Comparison of ENCODE assay signal across 17 cellular contexts in the genomic region with DNA sequence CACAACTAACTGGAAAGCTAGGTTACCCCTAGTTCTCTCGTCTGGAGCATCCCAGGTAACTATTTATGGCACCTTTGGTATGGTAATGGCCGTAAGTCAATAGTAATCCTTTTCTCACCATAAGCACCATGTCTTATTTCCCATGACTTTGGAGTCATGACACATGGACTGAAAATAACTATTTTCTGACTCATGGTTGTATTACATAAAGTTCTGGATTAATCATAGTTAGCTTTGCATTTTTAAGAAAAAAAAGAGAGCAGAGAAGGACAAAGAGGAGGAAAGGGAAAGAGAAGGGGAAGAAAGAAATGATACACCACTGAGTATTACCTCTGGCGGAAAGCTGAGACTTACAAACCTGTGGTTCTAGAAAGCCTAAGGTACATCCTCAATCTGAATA.
A peak's percentile ranks its signal among the peaks of the same experiment; 100 is the strongest.
DNase-seq lines count a peak whose midpoint lies in the region; TF ChIP-seq lines count a peak whose summit lies in the region.
"Had no signal": no experiment of that assay in that cellular context is flagged by ENCODE, and none has a peak within 500 bp of the region (broad histone marks: within the 10 kb centered on the region; RNA-seq: fewer than 3 reads in every experiment).

No MANE protein-coding gene starts in this region.

- H3K9me3 ChIP-seq in left ventricle myocardium inferior (replicated peaks), result no peaks in the 10 kb centered on the region

- no peaks in the 10 kb centered on the region for H3K79me1 ChIP-seq in mesendoderm (ENCODE audit: low read length)

- H2BK5ac ChIP-seq in mesendoderm (ENCODE audit: low read length), result no peak overlapping the region

- no peak overlapping the region for H3K23ac ChIP-seq in mesendoderm (ENCODE audit: low read length)

- no peak overlapping the region for H3K4me3 ChIP-seq in retinal pigment epithelial cell (ENCODE audit: low read length)
- H3K4me3 ChIP-seq in mesendoderm (ENCODE audit: low read length), result no peak overlapping the region
- no peak overlapping the region for H3K4me3 ChIP-seq in left ventricle myocardium inferior
- H3K4me3 ChIP-seq: SK-N-MC had no signal

- H3K36me3 ChIP-seq in mesendoderm (ENCODE audit: control insufficient read depth, insufficient read depth, low read length), result no peaks in the 10 kb centered on the region
- H3K36me3 ChIP-seq in left ventricle myocardium inferior, result no peaks in the 10 kb centered on the region

- H2AK5ac ChIP-seq in mesendoderm (ENCODE audit: low read length), result no peak overlapping the region

- no peak overlapping the region for H4K8ac ChIP-seq in mesendoderm (ENCODE audit: low read depth, low read length)

- H3K4me2 ChIP-seq in mesendoderm (ENCODE audit: low read length), result no peak overlapping the region

- no peak overlapping the region for H2BK15ac ChIP-seq in mesendoderm (replicated peaks; ENCODE audit: low read depth)

- DNase-seq in EL, result peak; percentile 73
- DNase-seq in RWPE1 (ENCODE audit: low spot score), result peak; percentile 58
- peak; percentile 39 for DNase-seq in fibroblast of gingiva (ENCODE audit: low read depth)
- peak; percentile 68 for DNase-seq in retinal pigment epithelial cell (ENCODE audit: low read depth)
- no peak for DNase-seq in midbrain (lab: John Stamatoyannopoulos, UW)
- no peak for DNase-seq in mesendoderm
- no peak for DNase-seq in amygdala (lab: John Stamatoyannopoulos, UW)
- no peak for DNase-seq in left ventricle myocardium inferior
- DNase-seq: activated CD4-positive, alpha-beta T cell treated with anti-CD3 and anti-CD28 coated beads, Interleukin-2, amount 50 U/mL, for 48 hours; activated T-cell treated with anti-CD3 and anti-CD28 coated beads, Interleukin-2, amount 50 U/mL, for 72 hours; aorta; CD4-positive, alpha-beta T cell; effector memory CD4-positive, alpha-beta T cell; glutamatergic neuron; kidney; NCI-H446 had no signal

- H3K56ac ChIP-seq in mesendoderm (ENCODE audit: low read length), result no peak overlapping the region

- intact Hi-C loops in left ventricle myocardium inferior (cut with micrococcal nuclease), result no loop called here

- CTCF ChIA-PET in RWPE1 (lab: Yijun Ruan, JAX), result interaction anchor here (0.6 kb wide), 1 partner anchor 123 kb away, joined by 7 read pairs; no protein-coding TSS in a partner anchor

- no peaks in the 10 kb centered on the region for H3K79me2 ChIP-seq in mesendoderm (ENCODE audit: control insufficient read depth, insufficient read depth, low read length)

- H3K4ac ChIP-seq in mesendoderm (ENCODE audit: low read depth, low read length), result no peak overlapping the region

- H3K4me1 ChIP-seq in mesendoderm (ENCODE audit: control insufficient read depth, low read depth, low read length), result no peaks in the 10 kb centered on the region
- no peaks in the 10 kb centered on the region for H3K4me1 ChIP-seq in left ventricle myocardium inferior

- H3K27ac ChIP-seq in RWPE1, result no peak overlapping the region
- no peak overlapping the region for H3K27ac ChIP-seq in mesendoderm (ENCODE audit: low read depth, low read length)
- H3K27ac ChIP-seq in left ventricle myocardium inferior (replicated peaks), result no peak overlapping the region
- H3K27ac ChIP-seq: SK-N-MC had no signal

- H2BK120ac ChIP-seq in mesendoderm (ENCODE audit: low read depth, low read length), result no peak overlapping the region

- no peak overlapping the region for H4K5ac ChIP-seq in mesendoderm (ENCODE audit: low read length)

- no CpG with 5 or more reads among the region's 3 CpGs for WGBS in mesendoderm (ENCODE audit: extremely low coverage, insufficient coverage, low lambda C conversion rate)

- no peak overlapping the region for H3K18ac ChIP-seq in mesendoderm (ENCODE audit: low read length)

- POLR2A ChIA-PET in RWPE1 (lab: Yijun Ruan, JAX; ENCODE audit: low non-redundant PET), result no interaction called here

- no peak for TF ChIP-seq CTCF in RWPE1 (conservative IDR thresholded peaks at IDR 0.05; ENCODE audit: low read depth)
- no peak for TF ChIP-seq CTCF in retinal pigment epithelial cell (conservative IDR thresholded peaks at IDR 0.05; ENCODE audit: low read depth, low read length)
- no peak for TF ChIP-seq CTCF in left ventricle myocardium inferior (IDR thresholded peaks at IDR 0.05; ENCODE audit: borderline replicate concordance)

- no peak overlapping the region for H3K9ac ChIP-seq in mesendoderm (ENCODE audit: low read length)

- H3K27me3 ChIP-seq in mesendoderm (ENCODE audit: insufficient read depth, low read length, poor library complexity), result peaks cover 2% of the 10 kb centered on the region
- H3K27me3 ChIP-seq in left ventricle myocardium inferior (ENCODE audit: low read depth), result peaks cover 25% of the 10 kb centered on the region

Comparison
In these comparisons a context has a peak if more than half of its experiments do, and no peak if none do; other contexts are left out.
1. DNase-seq: peak in EL (single experiment), RWPE1 (single experiment), fibroblast of gingiva (single experiment) and retinal pigment epithelial cell (single experiment); none in midbrain (single experiment), mesendoderm (single experiment), amygdala (0 of 56) and left ventricle myocardium inferior (single experiment).